12 cellular contexts compared by ENCODE assay signal in the genomic region with DNA sequence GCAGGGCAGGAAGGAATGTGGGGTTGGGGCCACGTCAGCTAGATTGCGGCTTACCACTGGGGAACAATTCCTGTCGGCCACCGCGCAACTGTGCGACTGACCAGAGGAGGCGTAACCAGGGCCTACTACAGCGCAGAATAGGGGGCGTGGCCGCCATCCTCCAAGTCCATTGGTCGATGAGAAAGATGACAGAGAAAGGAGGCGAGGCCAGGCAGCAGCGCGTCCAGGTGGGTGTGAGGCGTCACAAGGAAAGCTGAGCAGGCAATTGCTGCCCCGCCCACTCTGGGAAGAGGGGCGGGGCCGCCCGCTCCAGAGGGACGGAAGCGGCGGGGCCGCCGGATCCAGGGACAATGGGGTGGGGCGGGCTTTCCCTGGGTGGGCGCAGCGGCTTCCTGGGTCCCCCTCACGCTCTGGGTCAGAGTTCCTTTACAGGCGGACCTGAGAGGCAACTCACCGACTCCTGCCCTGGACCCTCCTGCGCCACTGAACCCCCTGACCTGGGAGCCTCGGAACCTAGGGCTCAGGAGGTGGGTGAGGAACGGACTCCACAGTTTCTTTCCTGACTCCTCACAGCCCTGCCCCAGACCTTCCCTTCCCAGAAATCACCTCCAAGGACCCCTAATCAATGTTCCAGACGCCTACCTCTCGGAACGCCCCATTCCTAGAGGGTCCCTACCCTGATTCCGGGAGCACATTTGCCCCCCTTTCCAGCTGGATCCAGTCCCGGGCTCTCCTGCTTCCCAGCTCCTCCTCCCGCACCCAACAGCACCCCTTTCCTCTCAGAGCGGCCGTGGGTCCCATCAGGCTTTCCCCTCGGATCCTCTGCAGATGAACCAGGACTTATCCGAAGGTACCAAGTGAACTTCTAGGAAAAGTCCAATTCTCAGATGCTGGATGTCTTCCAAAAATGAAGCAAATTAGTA.
DNase-seq lines count a peak whose midpoint lies in the region; ATAC-seq and TF ChIP-seq lines count a peak whose summit lies in the region.
"Had no signal": no experiment of that assay in that cellular context is flagged by ENCODE, and none has a peak within 500 bp of the region (broad histone marks: within the 10 kb centered on the region; RNA-seq: fewer than 3 reads in every experiment).

No MANE protein-coding gene starts in this region.

- H3K9me3 ChIP-seq in ascending aorta = no peaks in the 10 kb centered on the region
- H3K9me3 ChIP-seq in left ventricle myocardium inferior (replicated peaks) = no peaks in the 10 kb centered on the region
- peaks cover 0 to 3% of the 10 kb centered on the region in 2 donors for H3K9me3 ChIP-seq in transverse colon
- H3K9me3 ChIP-seq: Caco-2 had no signal

- ATAC-seq in HG02623 (IDR thresholded peaks at IDR 0.05; ENCODE audit: unreplicated experiment) = no peak
- ATAC-seq: stimulated activated effector memory CD8-positive, alpha-beta T cell treated with anti-CD3 and anti-CD28 coated beads, Interleukin-12 subunit alpha, Interleukin-12 subunit beta, amount 100 ng/mL, for 72 hours had no signal

- no peaks in the 10 kb centered on the region for H3K36me3 ChIP-seq in ascending aorta
- H3K36me3 ChIP-seq in left ventricle myocardium inferior = no peaks in the 10 kb centered on the region
- H3K36me3 ChIP-seq in transverse colon = no peaks in the 10 kb centered on the region

- WGBS in transverse colon (ENCODE audit: low coverage in 1 of 2), 2 donors = 30% methylated on average over 43 of the region's 43 CpGs; no CpG with 5 or more reads in 1 of the 2 donors

- intact Hi-C loops in ascending aorta (cut with DNase I) = loop anchor here (5.0 to 10.0 kb wide), 5 partner anchors 90 to 765 kb away; a partner anchor contains a TSS
- intact Hi-C loops in left ventricle myocardium inferior (cut with micrococcal nuclease) = no loop called here
- intact Hi-C loops in transverse colon (cut with DNase I; ENCODE audit: low total_unique reads) = no loop called here

- peak overlapping the region; percentile 69 to 89 for H3K27ac ChIP-seq in ascending aorta
- H3K27ac ChIP-seq in left ventricle myocardium inferior (replicated peaks) = peak overlapping the region; percentile 2
- peak overlapping the region in 3 of 4 donors; percentile 25 to 41 (median 35) for H3K27ac ChIP-seq in transverse colon

- no peak for TF ChIP-seq EP300 in transverse colon (IDR thresholded peaks at IDR 0.05; ENCODE audit: low read depth)

- in situ Hi-C loops in transverse colon (cut with MboI; ENCODE audit: low pct_ligation_motif_present in 1 of 4, low pct_unique_long_range_greater_than_20kb in 1 of 4, low sequenced_read_pairs in 3 of 4) (no loop called here), GM13977 (cut with MboI; ENCODE audit: low pct_unique_long_range_greater_than_20kb, low sequenced_read_pairs, unreplicated experiment) (no loop called here)

- DNase-seq in ascending aorta (ENCODE audit: low spot score in 2 of 2) (peak; percentile 95 to 98), left ventricle myocardium inferior (peak; percentile 64), occipital lobe (lab: John Stamatoyannopoulos, UW) (peak; percentile 30), transverse colon (peak; percentile 65), DMS153 (lab: John Stamatoyannopoulos, UW) (no peak), GM13977 (ENCODE audit: low spot score) (no peak)
- DNase-seq: activated CD4-positive, CD25-positive, alpha-beta regulatory T cell; activated T-cell treated with anti-CD3 and anti-CD28 coated beads for 4 hours; Caco-2; nephron progenitor cell had no signal

- TF ChIP-seq POLR2A in transverse colon (IDR thresholded peaks at IDR 0.05) = no peak

- H3K4me1 ChIP-seq in ascending aorta (peaks cover 0 to 9% of the 10 kb centered on the region in 2 donors), left ventricle myocardium inferior (no peaks in the 10 kb centered on the region), transverse colon (no peaks in the 10 kb centered on the region)
- H3K4me1 ChIP-seq: Caco-2 had no signal

- TF ChIP-seq CTCF in ascending aorta (IDR thresholded peaks at IDR 0.05) (peak in 2 of 3 experiments; percentile 6 to 38), left ventricle myocardium inferior (IDR thresholded peaks at IDR 0.05; ENCODE audit: borderline replicate concordance) (no peak), transverse colon (IDR thresholded peaks at IDR 0.05) (no peak), GM13977 (IDR thresholded peaks at IDR 0.05; ENCODE audit: extremely low read depth, insufficient read depth, missing control alignments) (no peak)

- H3K27me3 ChIP-seq in ascending aorta = no peaks in the 10 kb centered on the region
- H3K27me3 ChIP-seq in left ventricle myocardium inferior (ENCODE audit: low read depth) = peaks cover 44% of the 10 kb centered on the region
- H3K27me3 ChIP-seq in transverse colon = no peaks in the 10 kb centered on the region

- peak overlapping the region; percentile 47 to 81 for H3K4me3 ChIP-seq in ascending aorta
- H3K4me3 ChIP-seq in left ventricle myocardium inferior = peak overlapping the region; percentile 58
- H3K4me3 ChIP-seq in transverse colon = peak overlapping the region; percentile 15 to 37 (median 24)

Comparison
In these comparisons a context has a peak if more than half of its experiments do, and no peak if none do; other contexts are left out.
1. DNase-seq: peak in ascending aorta (2 of 2), left ventricle myocardium inferior (single experiment), occipital lobe (single experiment) and transverse colon (single experiment); none in DMS153 (single experiment) and GM13977 (single experiment).
2. H3K27ac ChIP-seq: peak in every context shown above with its lines; median percentile 79 in ascending aorta; 35 in transverse colon; 2 in left ventricle myocardium inferior.
3. CTCF ChIP-seq: peak in ascending aorta (2 of 3); none in left ventricle myocardium inferior (single experiment), transverse colon (0 of 5) and GM13977 (single experiment).
4. Peak in every context shown above with its lines, with median percentiles within 50 percentile points of each other: H3K4me3 ChIP-seq.